In genomic region chr6:108222504-108222903, GRCh38 we compare ENCODE assay signal across 18 cellular contexts. TPM values are rescaled to one million over a fixed set of nuclear protein-coding genes. Genes with fewer than 3 reads are reported as not detected.
DNase-seq lines count a peak whose midpoint lies in the region; ATAC-seq, FAIRE-seq and TF ChIP-seq lines count a peak whose summit lies in the region.
"Had no signal": no experiment of that assay in that cellular context is flagged by ENCODE, and none has a peak within 500 bp of the region (broad histone marks: within the 10 kb centered on the region; RNA-seq: fewer than 3 reads in every experiment).

No MANE protein-coding gene starts in this region.

- H3K79me2 ChIP-seq in ACC112 (ENCODE audit: control insufficient read depth, insufficient read depth, low read length, unreplicated experiment): peaks cover 32% of the 10 kb centered on the region

- peak overlapping the region; percentile 7 for H3K27ac Mint-ChIP-seq in activated CD4-positive, alpha-beta memory T cell treated with anti-CD3 and anti-CD28 coated beads for 36 hours

- POLR2A ChIA-PET in activated CD4-positive, alpha-beta memory T cell treated with anti-CD3 and anti-CD28 coated beads for 36 hours (lab: Charles Lee): no interaction called here

- H3K36me3 Mint-ChIP-seq in activated CD4-positive, alpha-beta memory T cell treated with anti-CD3 and anti-CD28 coated beads for 36 hours: peaks cover 21% of the 10 kb centered on the region

- no peak overlapping the region for H3K4me3 Mint-ChIP-seq in activated CD4-positive, alpha-beta memory T cell treated with anti-CD3 and anti-CD28 coated beads for 36 hours

- H3K27ac ChIP-seq in ACC112 (ENCODE audit: low read depth, low read length) (peak overlapping the region; percentile 59), small intestine (ENCODE audit: low read depth in 1 of 2, low read length in 1 of 2) (no peak overlapping the region)
- H3K27ac ChIP-seq: colonic mucosa, HL-60, vagina, VCaP had no signal

- DNase-seq in H54 (ENCODE audit: insufficient read length, low spot score): no peak
- DNase-seq in activated CD4-positive, alpha-beta memory T cell treated with anti-CD3 and anti-CD28 coated beads for 36 hours: no peak
- DNase-seq in foreskin fibroblast: peak; percentile 8 to 56
- DNase-seq in NCI-H748 treated with DMSO at 0.1 percent for 48 hours (lab: John Stamatoyannopoulos, UW): no peak
- no peak for DNase-seq in small intestine
- DNase-seq in NCI-H1048 (lab: John Stamatoyannopoulos, UW): no peak
- DNase-seq: activated naive CD4-positive, alpha-beta T cell; C1 segment of cervical spinal cord; colonic mucosa; NCI-H1092 treated with DMSO at 0.1 percent for 48 hours; NCI-H446; stimulated activated CD8-positive, alpha-beta memory T cell treated with anti-CD3 and anti-CD28 coated beads, Interleukin-4, amount 100 ng/mL, for 48 hours had no signal

- intact Hi-C loops in activated CD4-positive, alpha-beta memory T cell treated with anti-CD3 and anti-CD28 coated beads for 36 hours (cut with micrococcal nuclease): no loop called here

- H3K4me3 ChIP-seq in ACC112 (ENCODE audit: low read depth, low read length) (no peak overlapping the region), foreskin fibroblast (ENCODE audit: low read depth in 1 of 2, low read length in 2 of 2) (no peak overlapping the region), small intestine (ENCODE audit: low read depth in 1 of 2, low read length in 2 of 2) (no peak overlapping the region)
- H3K4me3 ChIP-seq: colonic mucosa, vagina had no signal

- FAIRE-seq in H54 (lab: Jason Lieb, UNC) (peak; percentile 82), small intestine (lab: Jason Lieb, UNC) (no peak)

- H3K36me3 ChIP-seq in ACC112 (ENCODE audit: insufficient read depth, low read length) (peaks cover 21% of the 10 kb centered on the region), small intestine (ENCODE audit: control insufficient read depth in 2 of 2, insufficient read depth in 2 of 2, low read length in 2 of 2) (peaks cover 4 to 6% of the 10 kb centered on the region in 2 donors)
- H3K36me3 ChIP-seq: colonic mucosa had no signal

- no peaks in the 10 kb centered on the region for H3K27me3 Mint-ChIP-seq in activated CD4-positive, alpha-beta memory T cell treated with anti-CD3 and anti-CD28 coated beads for 36 hours

- no peak for TF ChIP-seq CTCF in foreskin fibroblast (IDR thresholded peaks at IDR 0.05; ENCODE audit: low read depth, low read length)

- H3K9me3 Mint-ChIP-seq in activated CD4-positive, alpha-beta memory T cell treated with anti-CD3 and anti-CD28 coated beads for 36 hours: no peaks in the 10 kb centered on the region

- no peak for ATAC-seq in HG02678 (IDR thresholded peaks at IDR 0.05; ENCODE audit: unreplicated experiment)

- no peaks in the 10 kb centered on the region for H3K9me3 ChIP-seq in small intestine (ENCODE audit: control insufficient read depth, low read depth)
- H3K9me3 ChIP-seq: colonic mucosa, vagina had no signal

- H2AFZ ChIP-seq in ACC112 (ENCODE audit: low read length, unreplicated experiment): no peak overlapping the region

- TF ChIP-seq POLR2A in H54 (IDR thresholded peaks at IDR 0.05; ENCODE audit: low read depth, low read length): no peak

- peaks cover 11% of the 10 kb centered on the region for H3K4me1 Mint-ChIP-seq in activated CD4-positive, alpha-beta memory T cell treated with anti-CD3 and anti-CD28 coated beads for 36 hours (ENCODE audit: low read depth)

- CTCF ChIA-PET in activated CD4-positive, alpha-beta memory T cell treated with anti-CD3 and anti-CD28 coated beads for 36 hours (lab: Charles Lee): no interaction called here

- H3K27me3 ChIP-seq in ACC112 (ENCODE audit: insufficient read depth, low read length): no peaks in the 10 kb centered on the region
- no peaks in the 10 kb centered on the region for H3K27me3 ChIP-seq in small intestine (ENCODE audit: control insufficient read depth in 2 of 2, insufficient read depth in 2 of 2, low read length in 2 of 2)
- H3K27me3 ChIP-seq: colonic mucosa, vagina had no signal

- WGBS in small intestine, 3 donors: 53 to 90% (median 65%) methylated on average over 1 of the region's 1 CpG

- H3K4me1 ChIP-seq in ACC112 (ENCODE audit: control insufficient read depth, insufficient read depth, low read length, unreplicated experiment) (peaks cover 11% of the 10 kb centered on the region), small intestine (ENCODE audit: control insufficient read depth in 2 of 2, insufficient read depth in 1 of 2, low read depth in 1 of 2, low read length in 1 of 2) (no peaks in the 10 kb centered on the region)
- H3K4me1 ChIP-seq: colonic mucosa, vagina had no signal

RNA-seq across cellular contexts. Expression of gene SNX3, which starts 38.3 kb away (rescaled TPM):
- 10 to 100 TPM; 78.6 to 80.4 TPM for total RNA-seq in activated CD4-positive, alpha-beta memory T cell treated with anti-CD3 and anti-CD28 coated beads for 36 hours
- polyA plus RNA-seq in small intestine: 100 to 1,000 TPM; 140 to 221 (median 196) TPM

RNA-seq across cellular contexts. Expression of gene NR2E1, which starts 56.7 kb away (rescaled TPM):
- total RNA-seq in activated CD4-positive, alpha-beta memory T cell treated with anti-CD3 and anti-CD28 coated beads for 36 hours: not detected
- polyA plus RNA-seq in small intestine: not detected
- total RNA-seq: colonic mucosa, fibroblast of villous mesenchyme, vagina had no signal

Comparison
In these comparisons a context has a peak if more than half of its experiments do, and no peak if none do; other contexts are left out.
1. DNase-seq: peak in foreskin fibroblast (2 of 2); none in H54 (single experiment), activated CD4-positive, alpha-beta memory T cell treated with anti-CD3 and anti-CD28 coated beads for 36 hours (single experiment), NCI-H748 treated with DMSO at 0.1 percent for 48 hours (single experiment), small intestine (single experiment) and NCI-H1048 (single experiment).